25 cellular contexts compared by ENCODE assay signal in the genomic region with DNA sequence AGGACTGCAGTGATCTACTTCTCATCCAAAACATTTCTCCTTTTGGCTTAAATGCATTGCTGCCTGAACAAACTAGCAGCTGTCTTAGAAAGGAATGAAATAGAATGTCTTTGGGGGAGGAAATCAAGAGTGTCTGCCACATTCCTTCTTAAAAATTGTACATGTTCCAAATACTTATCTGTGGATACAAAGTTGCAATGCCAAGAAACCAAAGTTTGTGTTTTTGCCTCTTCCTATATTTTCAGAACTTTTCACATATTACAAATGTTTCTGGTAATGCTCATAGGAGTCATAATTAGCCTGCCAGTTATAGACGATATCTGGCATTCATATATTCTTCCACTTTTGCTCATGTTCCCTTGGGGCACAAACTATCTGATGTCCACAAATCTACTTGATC.
A peak's percentile ranks its signal among the peaks of the same experiment; 100 is the strongest.
DNase-seq lines count a peak whose midpoint lies in the region; ATAC-seq, FAIRE-seq and TF ChIP-seq lines count a peak whose summit lies in the region.
"Had no signal": no experiment of that assay in that cellular context is flagged by ENCODE, and none has a peak within 500 bp of the region (broad histone marks: within the 10 kb centered on the region; RNA-seq: fewer than 3 reads in every experiment).

No MANE protein-coding gene starts in this region.

- ATAC-seq in HG03039 (IDR thresholded peaks at IDR 0.05; ENCODE audit: unreplicated experiment) (no peak), HG02678 (IDR thresholded peaks at IDR 0.05; ENCODE audit: unreplicated experiment) (no peak)
- ATAC-seq: activated naive CD8-positive, alpha-beta T cell treated with anti-CD3 and anti-CD28 coated beads, Interleukin-2, amount 50 U/mL, for 24 hours; natural killer cell; stimulated activated naive CD8-positive, alpha-beta T cell treated with anti-CD3 and anti-CD28 coated beads, Interleukin-15, amount 100 ng/mL, for 72 hours; T-cell had no signal

- peak; percentile 15 for FAIRE-seq in H54 (lab: Jason Lieb, UNC)
- peak; percentile 78 for FAIRE-seq in astrocyte (lab: Jason Lieb, UNC)
- FAIRE-seq: kidney had no signal

- H3K79me2 ChIP-seq in astrocyte (ENCODE audit: insufficient read depth, low read length): no peaks in the 10 kb centered on the region

- H3K36me3 Mint-ChIP-seq in astrocyte (ENCODE audit: low read depth, unreplicated experiment): no peaks in the 10 kb centered on the region
- no peaks in the 10 kb centered on the region for H3K36me3 Mint-ChIP-seq in CD4-positive, alpha-beta memory T cell
- H3K36me3 Mint-ChIP-seq: IgD-negative memory B cell, natural killer cell, T-cell, type B pancreatic cell had no signal

- H3K4me1 Mint-ChIP-seq in astrocyte (ENCODE audit: low read depth, unreplicated experiment): peaks cover 14% of the 10 kb centered on the region
- H3K4me1 Mint-ChIP-seq in CD4-positive, alpha-beta memory T cell: no peaks in the 10 kb centered on the region
- H3K4me1 Mint-ChIP-seq: activated CD4-positive, alpha-beta T cell treated with anti-CD3 and anti-CD28 coated beads, Interleukin-2, amount 10 ng/mL, durations not matched to agents 7 days and 5 days; activated naive CD8-positive, alpha-beta T cell treated with anti-CD3 and anti-CD28 coated beads, Interleukin-2, amount 50 U/mL, for 24 hours; central memory CD8-positive, alpha-beta T cell; IgD-negative memory B cell; natural killer cell; stimulated activated naive CD8-positive, alpha-beta T cell treated with anti-CD3 and anti-CD28 coated beads, Interleukin-15, amount 100 ng/mL, for 72 hours; T-cell had no signal

- no peak overlapping the region for H3K27ac ChIP-seq in astrocyte (ENCODE audit: low read depth, low read length)
- H3K27ac ChIP-seq in CD4-positive, alpha-beta memory T cell (ENCODE audit: low read depth, low read length): no peak overlapping the region

- H3K4me2 ChIP-seq in astrocyte (ENCODE audit: low read length): peak overlapping the region; percentile 8

- H3K27me3 Mint-ChIP-seq in astrocyte (ENCODE audit: low read depth, unreplicated experiment): no peaks in the 10 kb centered on the region
- no peaks in the 10 kb centered on the region for H3K27me3 Mint-ChIP-seq in CD4-positive, alpha-beta memory T cell
- H3K27me3 Mint-ChIP-seq: activated CD4-positive, alpha-beta T cell treated with anti-CD3 and anti-CD28 coated beads, Interleukin-2, amount 10 ng/mL, durations not matched to agents 7 days and 5 days; activated naive CD8-positive, alpha-beta T cell treated with anti-CD3 and anti-CD28 coated beads, Interleukin-2, amount 50 U/mL, for 24 hours; central memory CD8-positive, alpha-beta T cell; IgD-negative memory B cell; stimulated activated naive CD8-positive, alpha-beta T cell treated with anti-CD3 and anti-CD28 coated beads, Interleukin-15, amount 100 ng/mL, for 72 hours; T-cell; type B pancreatic cell had no signal

- H3K4me1 ChIP-seq in astrocyte (ENCODE audit: insufficient read depth, low read length): no peaks in the 10 kb centered on the region
- H3K4me1 ChIP-seq in CD4-positive, alpha-beta memory T cell (ENCODE audit: insufficient read depth, low read length): no peaks in the 10 kb centered on the region

- H3K27me3 ChIP-seq in astrocyte (ENCODE audit: insufficient read depth, low read length): no peaks in the 10 kb centered on the region
- no peaks in the 10 kb centered on the region for H3K27me3 ChIP-seq in CD4-positive, alpha-beta memory T cell (ENCODE audit: insufficient read depth, low read length)

- CTCF ChIA-PET in CD4-positive, alpha-beta memory T cell (lab: Charles Lee; ENCODE audit: partially characterized antibody): no interaction called here

- TF ChIP-seq CTCF in astrocyte (IDR thresholded peaks at IDR 0.05; ENCODE audit: insufficient read depth, low read depth, low read length): no peak
- no peak for TF ChIP-seq CTCF in fibroblast of the aortic adventitia (IDR thresholded peaks at IDR 0.05; ENCODE audit: insufficient read depth, low read length)

- peaks cover 3% of the 10 kb centered on the region for H3K9me3 Mint-ChIP-seq in astrocyte (ENCODE audit: unreplicated experiment)
- H3K9me3 Mint-ChIP-seq in CD4-positive, alpha-beta memory T cell: peaks cover 0 to 15% (median 5%) of the 10 kb centered on the region in 8 donors
- H3K9me3 Mint-ChIP-seq: activated CD4-positive, alpha-beta T cell treated with anti-CD3 and anti-CD28 coated beads, Interleukin-2, amount 10 ng/mL, durations not matched to agents 7 days and 5 days; type B pancreatic cell had no signal

- POLR2A ChIA-PET in CD4-positive, alpha-beta memory T cell (lab: Charles Lee; ENCODE audit: partially characterized antibody): no interaction called here

- no peak for TF ChIP-seq POLR2A in H54 (IDR thresholded peaks at IDR 0.05; ENCODE audit: low read depth, low read length)

- H3K4me3 Mint-ChIP-seq in astrocyte (ENCODE audit: unreplicated experiment): no peak overlapping the region
- H3K4me3 Mint-ChIP-seq in CD4-positive, alpha-beta memory T cell: no peak overlapping the region
- H3K4me3 Mint-ChIP-seq: activated CD4-positive, alpha-beta T cell treated with anti-CD3 and anti-CD28 coated beads, Interleukin-2, amount 10 ng/mL, durations not matched to agents 7 days and 5 days; activated naive CD8-positive, alpha-beta T cell treated with anti-CD3 and anti-CD28 coated beads, Interleukin-2, amount 50 U/mL, for 24 hours; central memory CD8-positive, alpha-beta T cell; IgD-negative memory B cell; natural killer cell; stimulated activated naive CD8-positive, alpha-beta T cell treated with anti-CD3 and anti-CD28 coated beads, Interleukin-15, amount 100 ng/mL, for 72 hours; T-cell; type B pancreatic cell had no signal

- no peaks in the 10 kb centered on the region for H3K36me3 ChIP-seq in astrocyte (ENCODE audit: insufficient read depth, low read length)
- no peaks in the 10 kb centered on the region for H3K36me3 ChIP-seq in CD4-positive, alpha-beta memory T cell (ENCODE audit: insufficient read depth, low read length)

- intact Hi-C loops in CD4-positive, alpha-beta memory T cell (cut with micrococcal nuclease): no loop called here

- no peak overlapping the region for H3K9ac ChIP-seq in astrocyte (ENCODE audit: low read length)

- no peaks in the 10 kb centered on the region for H3K9me3 ChIP-seq in astrocyte (ENCODE audit: insufficient read depth, low read depth, low read length)
- H3K9me3 ChIP-seq in CD4-positive, alpha-beta memory T cell (ENCODE audit: control insufficient read depth in 1 of 2, low read length in 2 of 2): no peaks in the 10 kb centered on the region

- DNase-seq in H54 (ENCODE audit: insufficient read length, low spot score) (no peak), astrocyte (ENCODE audit: low read depth) (peak; percentile 59), fibroblast of the aortic adventitia (ENCODE audit: low read depth) (peak; percentile 92), NK-92 (lab: John Stamatoyannopoulos, UW; ENCODE audit: unreplicated experiment) (no peak)
- DNase-seq in CD4-positive, alpha-beta memory T cell: no peak
- DNase-seq: activated CD4-positive, alpha-beta T cell treated with anti-CD3 and anti-CD28 coated beads, Interleukin-2, amount 10 ng/mL, durations not matched to agents 7 days and 5 days; activated CD8-positive, alpha-beta memory T cell treated with anti-CD3 and anti-CD28 coated beads, Interleukin-2, amount 50 U/mL, for 4 hours; activated effector memory CD4-positive, alpha-beta T cell treated with Interleukin-2 at 50 U/mL for 16 hours; activated naive CD8-positive, alpha-beta T cell treated with anti-CD3 and anti-CD28 coated beads, Interleukin-2, amount 50 U/mL, for 24 hours; C1 segment of cervical spinal cord; hippocampal formation; kidney; natural killer cell; NCI-H1930; NCI-H510A treated with DMSO at 0.1 percent for 48 hours; posterior cingulate gyrus; SHP77; stimulated activated CD4-positive, alpha-beta T cell treated with anti-CD3 and anti-CD28 coated beads, Interleukin-4, amount 100 ng/mL, for 1 hour; stimulated activated naive CD8-positive, alpha-beta T cell treated with anti-CD3 and anti-CD28 coated beads, Interleukin-15, amount 100 ng/mL, for 72 hours; T-cell had no signal

- peak overlapping the region; percentile 82 for H3K27ac Mint-ChIP-seq in astrocyte (ENCODE audit: unreplicated experiment)
- no peak overlapping the region for H3K27ac Mint-ChIP-seq in CD4-positive, alpha-beta memory T cell
- H3K27ac Mint-ChIP-seq: activated CD4-positive, alpha-beta T cell treated with anti-CD3 and anti-CD28 coated beads, Interleukin-2, amount 10 ng/mL, durations not matched to agents 7 days and 5 days; activated naive CD8-positive, alpha-beta T cell treated with anti-CD3 and anti-CD28 coated beads, Interleukin-2, amount 50 U/mL, for 24 hours; IgD-negative memory B cell; natural killer cell; stimulated activated naive CD8-positive, alpha-beta T cell treated with anti-CD3 and anti-CD28 coated beads, Interleukin-15, amount 100 ng/mL, for 72 hours; T-cell; type B pancreatic cell had no signal

- no peaks in the 10 kb centered on the region for H4K20me1 ChIP-seq in astrocyte (ENCODE audit: insufficient read depth, low read length)

- H3K4me3 ChIP-seq in astrocyte (ENCODE audit: insufficient read depth, low read depth, low read length) (no peak overlapping the region), fibroblast of the aortic adventitia (ENCODE audit: low read depth, low read length) (no peak overlapping the region)
- no peak overlapping the region for H3K4me3 ChIP-seq in CD4-positive, alpha-beta memory T cell (ENCODE audit: low read length in 2 of 2)

- H2AFZ ChIP-seq in astrocyte (ENCODE audit: low read depth, low read length): no peak overlapping the region

Comparison
In these comparisons a context has a peak if more than half of its experiments do, and no peak if none do; other contexts are left out.
1. DNase-seq: peak in astrocyte (single experiment) and fibroblast of the aortic adventitia (single experiment); none in H54 (single experiment), NK-92 (single experiment) and CD4-positive, alpha-beta memory T cell (0 of 5).